In genomic region chr11:125102544-125102943, GRCh38 we compare ENCODE assay signal across 21 cellular contexts. TPM values are rescaled to one million over a fixed set of nuclear protein-coding genes. Genes with fewer than 3 reads are reported as not detected.
A peak's percentile ranks its signal among the peaks of the same experiment; 100 is the strongest.
DNase-seq lines count a peak whose midpoint lies in the region; ATAC-seq, FAIRE-seq and TF ChIP-seq lines count a peak whose summit lies in the region.
"Had no signal": no experiment of that assay in that cellular context is flagged by ENCODE, and none has a peak within 500 bp of the region (broad histone marks: within the 10 kb centered on the region; RNA-seq: fewer than 3 reads in every experiment).

No MANE protein-coding gene starts in this region.

- intact Hi-C loops in right lobe of liver (cut with DNase I) = no loop called here
- intact Hi-C loops in HepG2 (cut with micrococcal nuclease; ENCODE audit: unreplicated experiment) = no loop called here
- intact Hi-C loops in dendritic cell treated with granulocyte-macrophage colony-stimulating factor and Interleukin-4, amounts not matched to agents 40 ng/mL and 50 ng/mL, for 4 days (cut with micrococcal nuclease) = no loop called here
- intact Hi-C loops in CD8-positive, alpha-beta T cell (cut with DNase I, micrococcal nuclease) = no loop called here

- peaks cover 0 to 3% (median under 1%) of the 10 kb centered on the region in 4 donors for H3K36me3 ChIP-seq in right lobe of liver
- H3K36me3 ChIP-seq in HepG2 (replicated peaks in 1 of 2; ENCODE audit: control insufficient read depth in 1 of 2, insufficient read depth in 2 of 2, low read length in 2 of 2) = peaks cover 0 to 4% of the 10 kb centered on the region in 2 experiments; a peak in 1 of 5 replicates
- peaks cover 16% of the 10 kb centered on the region for H3K36me3 ChIP-seq in muscle layer of colon (ENCODE audit: insufficient read depth, low read length)
- H3K36me3 ChIP-seq in CD8-positive, alpha-beta T cell (ENCODE audit: insufficient read depth, low read length) = peaks cover 3% of the 10 kb centered on the region

- BruUV-seq in HepG2 (replicated peaks; lab: Mats Ljungman, UMichigan) = no TSS peak

- H3K9ac ChIP-seq in HepG2 (ENCODE audit: insufficient read depth, low read depth, low read length) (no peak overlapping the region), muscle layer of colon (ENCODE audit: low read length) (no peak overlapping the region)

- TF ChIP-seq POLR2A in right lobe of liver (IDR thresholded peaks at IDR 0.05) (no peak), HepG2 (IDR thresholded peaks at IDR 0.05; ENCODE audit: insufficient read depth in 1 of 2, low read depth in 2 of 2, low read length in 2 of 2) (no peak)

- H3K4me3 ChIP-seq in right lobe of liver (no peak overlapping the region), HepG2 (replicated peaks in 1 of 3; ENCODE audit: insufficient read depth in 1 of 3, low read depth in 2 of 3, low read length in 3 of 3) (no peak overlapping the region), muscle layer of colon (ENCODE audit: low read depth in 1 of 2, low read length in 2 of 2) (no peak overlapping the region)
- H3K4me3 ChIP-seq in CD8-positive, alpha-beta T cell (ENCODE audit: low read depth, low read length) = no peak overlapping the region

- POLR2A ChIA-PET in HepG2 (lab: Yijun Ruan, JAX) = no interaction called here
- POLR2A ChIA-PET in CD8-positive, alpha-beta T cell (lab: Charles Lee) = interaction anchor here (1.4 kb wide), 1 partner anchor 10 kb away, joined by 3 read pairs; no protein-coding TSS in a partner anchor

- CTCF ChIA-PET in HepG2 (lab: Yijun Ruan, JAX; ENCODE audit: low intra/inter-chr PET ratio, low total read pairs) = no interaction called here
- CTCF ChIA-PET in CD8-positive, alpha-beta T cell (lab: Charles Lee) = no interaction called here

- no peaks in the 10 kb centered on the region for H3K9me3 Mint-ChIP-seq in dendritic cell treated with granulocyte-macrophage colony-stimulating factor and Interleukin-4, amounts not matched to agents 40 ng/mL and 50 ng/mL, for 4 days
- no peaks in the 10 kb centered on the region for H3K9me3 Mint-ChIP-seq in CD8-positive, alpha-beta T cell
- H3K9me3 Mint-ChIP-seq: CD4-positive, alpha-beta T cell had no signal

- H3K36me3 Mint-ChIP-seq in dendritic cell treated with granulocyte-macrophage colony-stimulating factor and Interleukin-4, amounts not matched to agents 40 ng/mL and 50 ng/mL, for 4 days (ENCODE audit: low read depth) = peaks cover 45% of the 10 kb centered on the region
- H3K36me3 Mint-ChIP-seq in CD8-positive, alpha-beta T cell = peaks cover 57% of the 10 kb centered on the region

- H3K4me1 Mint-ChIP-seq in dendritic cell treated with granulocyte-macrophage colony-stimulating factor and Interleukin-4, amounts not matched to agents 40 ng/mL and 50 ng/mL, for 4 days (ENCODE audit: low read depth) = peaks cover 36% of the 10 kb centered on the region
- peaks cover 8% of the 10 kb centered on the region for H3K4me1 Mint-ChIP-seq in CD8-positive, alpha-beta T cell (ENCODE audit: low read depth)
- H3K4me1 Mint-ChIP-seq: B cell had no signal

- TF ChIP-seq RAD21 in HepG2 (CRISPR knock-in tag; IDR thresholded peaks at IDR 0.05) = no peak

- TF ChIP-seq EP300 in HepG2 (IDR thresholded peaks at IDR 0.05; ENCODE audit: low read depth in 2 of 2, low read length in 2 of 2) (no peak), HepG2 (CRISPR knock-in tag; IDR thresholded peaks at IDR 0.05; ENCODE audit: borderline replicate concordance) (no peak)

- in situ Hi-C loops in HepG2 (cut with HindIII; ENCODE audit: extremely low pct_ligation_motif_present, low pct_unique_long_range_greater_than_20kb) = no loop called here

- peak in 3 of 4 donors; percentile 27 to 59 (median 46) for ATAC-seq in right lobe of liver
- no peak for ATAC-seq in HepG2
- no peak for ATAC-seq in CD8-positive, alpha-beta T cell
- ATAC-seq: PC-3 had no signal

- no peaks in the 10 kb centered on the region for H4K20me1 ChIP-seq in HepG2 (ENCODE audit: insufficient read depth, low read length)

- no peaks in the 10 kb centered on the region for H3K79me2 ChIP-seq in HepG2 (ENCODE audit: insufficient read depth, low read length)

- TF ChIP-seq CTCF in right lobe of liver (IDR thresholded peaks at IDR 0.05) = no peak
- no peak for TF ChIP-seq CTCF in HepG2 (CRISPR knock-in tag; IDR thresholded peaks at IDR 0.05)
- no peak for TF ChIP-seq CTCF in CD8-positive, alpha-beta T cell (IDR thresholded peaks at IDR 0.05)

- no peak for FAIRE-seq in HepG2 (lab: Jason Lieb, UNC)
- FAIRE-seq: GM12892 had no signal

- H3K27ac ChIP-seq in right lobe of liver (no peak overlapping the region), HepG2 (ENCODE audit: extremely low read length, insufficient read depth, low read length) (no peak overlapping the region), muscle layer of colon (ENCODE audit: low read depth, low read length) (peak overlapping the region; percentile 79)
- no peak overlapping the region for H3K27ac ChIP-seq in CD8-positive, alpha-beta T cell (ENCODE audit: low read depth, low read length)
- H3K27ac ChIP-seq: RWPE1 had no signal

- WGBS in right lobe of liver (ENCODE audit: insufficient coverage, low coverage, low lambda C conversion rate, missing lambda C conversion rate) = 88% methylated on average over 3 of the region's 5 CpGs
- WGBS in HepG2 (ENCODE audit: low lambda C conversion rate) = 93% methylated on average over 5 of the region's 5 CpGs

- no peak overlapping the region for H2AFZ ChIP-seq in HepG2 (ENCODE audit: low read length)

- H3K4me2 ChIP-seq in HepG2 (ENCODE audit: low read depth, low read length) = no peak overlapping the region

- DNase-seq in right lobe of liver (no peak), HepG2 (ENCODE audit: low spot score) (no peak), occipital lobe (lab: John Stamatoyannopoulos, UW) (no peak), T-helper 9 cell (no peak), RKO (ENCODE audit: low spot score) (no peak)
- DNase-seq in CD8-positive, alpha-beta T cell = no peak
- DNase-seq: CD4-positive, alpha-beta T cell; DMS153; GF-D8; KBM-7; NCI-H1417; NCI-H187 treated with DMSO at 0.1 percent for 48 hours; NCI-H2227 treated with DMSO at 0.1 percent for 48 hours; NCI-H524; PC-3; SIG-M5 had no signal

- H3K9me3 ChIP-seq in right lobe of liver (no peaks in the 10 kb centered on the region), HepG2 (ENCODE audit: low read length) (no peaks in the 10 kb centered on the region), muscle layer of colon (ENCODE audit: low read length) (no peaks in the 10 kb centered on the region)
- H3K9me3 ChIP-seq in CD8-positive, alpha-beta T cell (ENCODE audit: low read length) = no peaks in the 10 kb centered on the region

- H3K4me1 ChIP-seq in right lobe of liver = no peaks in the 10 kb centered on the region
- H3K4me1 ChIP-seq in HepG2 (ENCODE audit: insufficient read depth, low read length) = no peaks in the 10 kb centered on the region
- peaks cover 29% of the 10 kb centered on the region for H3K4me1 ChIP-seq in muscle layer of colon (ENCODE audit: insufficient read depth, low read length)
- H3K4me1 ChIP-seq in CD8-positive, alpha-beta T cell (ENCODE audit: insufficient read depth, low read length) = no peaks in the 10 kb centered on the region

- H3K27me3 Mint-ChIP-seq in dendritic cell treated with granulocyte-macrophage colony-stimulating factor and Interleukin-4, amounts not matched to agents 40 ng/mL and 50 ng/mL, for 4 days = no peaks in the 10 kb centered on the region
- no peaks in the 10 kb centered on the region for H3K27me3 Mint-ChIP-seq in CD8-positive, alpha-beta T cell (ENCODE audit: low read depth)
- H3K27me3 Mint-ChIP-seq: B cell; CD4-positive, alpha-beta T cell had no signal

- no peaks in the 10 kb centered on the region for H3K27me3 ChIP-seq in right lobe of liver
- H3K27me3 ChIP-seq in HepG2 (ENCODE audit: control insufficient read depth in 1 of 2, insufficient read depth in 2 of 2, low read length in 2 of 2) = no peaks in the 10 kb centered on the region
- no peaks in the 10 kb centered on the region for H3K27me3 ChIP-seq in muscle layer of colon (ENCODE audit: control insufficient read depth in 1 of 2, insufficient read depth in 2 of 2, low read length in 2 of 2)
- H3K27me3 ChIP-seq in CD8-positive, alpha-beta T cell (ENCODE audit: insufficient read depth, low read length) = no peaks in the 10 kb centered on the region

- H3K4me3 Mint-ChIP-seq in dendritic cell treated with granulocyte-macrophage colony-stimulating factor and Interleukin-4, amounts not matched to agents 40 ng/mL and 50 ng/mL, for 4 days = no peak overlapping the region
- H3K4me3 Mint-ChIP-seq in CD8-positive, alpha-beta T cell = no peak overlapping the region
- H3K4me3 Mint-ChIP-seq: B cell; CD4-positive, alpha-beta T cell had no signal

- peak overlapping the region; percentile 3 for H3K27ac Mint-ChIP-seq in dendritic cell treated with granulocyte-macrophage colony-stimulating factor and Interleukin-4, amounts not matched to agents 40 ng/mL and 50 ng/mL, for 4 days
- H3K27ac Mint-ChIP-seq in CD8-positive, alpha-beta T cell = no peak overlapping the region
- H3K27ac Mint-ChIP-seq: B cell; CD4-positive, alpha-beta T cell had no signal

RNA-seq across cellular contexts. Expression of gene TMEM218, which starts 8.9 kb away (rescaled TPM):
- total RNA-seq in right lobe of liver (10 to 100 TPM in 4 of 6 experiments, 1 to 10 TPM in 2; 7.4 to 13.5 (median 10.5) TPM), HepG2 (2016; rRNA removed; fragmentation: Illumina TruSeq; extraction: Trizol) (14.0 and 14.2 TPM in 2 replicates), occipital lobe (23.9 TPM)
- total RNA-seq in HepG2 (2016; cell fraction: cytosol; rRNA removed; fragmentation: Illumina TruSeq; extraction: Trizol; ENCODE audit: low read depth) = 5.2 and 7.3 TPM in 2 replicates
- total RNA-seq in HepG2 (2016; cell fraction: insoluble cytoplasmic fraction; rRNA removed; fragmentation: Illumina TruSeq; extraction: Trizol) = 14.1 and 16.1 TPM in 2 replicates
- total RNA-seq in HepG2 (2016; cell fraction: membrane; rRNA removed; fragmentation: Illumina TruSeq; extraction: Trizol) = 11.0 and 12.9 TPM in 2 replicates
- total RNA-seq in HepG2 (2016; cell fraction: nucleus; rRNA removed; fragmentation: Illumina TruSeq; extraction: Trizol) = 11.0 and 11.8 TPM in 2 replicates
- polyA plus RNA-seq in HepG2 (2011; rRNA removed) = 10.0 and 11.8 TPM in 2 replicates
- polyA plus RNA-seq in HepG2 (2011; cell fraction: cytosol; rRNA removed) = 12.9 and 14.2 TPM in 2 replicates
- 12.0 TPM in 2 replicates for polyA plus RNA-seq in HepG2 (2011; cell fraction: nucleus; rRNA removed)
- 8.4 and 10.1 TPM in 2 replicates for polyA plus RNA-seq in HepG2 (2012)
- polyA plus RNA-seq in HepG2 (2016; cell fraction: cytosol; fragmentation: Illumina TruSeq; extraction: Trizol; ENCODE audit: low read depth) = 4.6 and 6.0 TPM in 2 replicates
- 12.6 and 16.7 TPM in 2 replicates for polyA plus RNA-seq in HepG2 (2016; cell fraction: insoluble cytoplasmic fraction; fragmentation: Illumina TruSeq; extraction: Trizol; ENCODE audit: low read depth)
- 7.0 and 10.1 TPM in 2 replicates for polyA plus RNA-seq in HepG2 (2016; cell fraction: membrane; fragmentation: Illumina TruSeq; extraction: Trizol; ENCODE audit: low read depth)
- polyA plus RNA-seq in HepG2 (2016; cell fraction: nucleus; fragmentation: Illumina TruSeq; extraction: Trizol; ENCODE audit: insufficient read depth, low read depth) = 16.2 and 19.0 TPM in 2 replicates
- polyA minus RNA-seq in HepG2 (2011; rRNA and poly(A)+ RNA removed; ENCODE audit: low replicate concordance) = 4.5 and 7.8 TPM in 2 replicates
- polyA minus RNA-seq in HepG2 (2011; cell fraction: cytosol; rRNA and poly(A)+ RNA removed) = 2.6 and 3.8 TPM in 2 replicates
- 8.1 and 9.7 TPM in 2 replicates for polyA minus RNA-seq in HepG2 (2011; cell fraction: nucleus; rRNA and poly(A)+ RNA removed)
- 1 to 10 TPM; 2.5 to 3.4 TPM for total RNA-seq in CD8-positive, alpha-beta T cell

RNA-seq across cellular contexts. Expression of gene SLC37A2, which starts 39.4 kb away (rescaled TPM):
- total RNA-seq in right lobe of liver = 10 to 100 TPM in 1 of 6 experiments, 1 to 10 TPM in 5; 3.4 to 14.2 (median 4.7) TPM
- 1.8 and 4.6 TPM in 2 replicates for total RNA-seq in HepG2 (2016; rRNA removed; fragmentation: Illumina TruSeq; extraction: Trizol)
- total RNA-seq in HepG2 (2016; cell fraction: cytosol; rRNA removed; fragmentation: Illumina TruSeq; extraction: Trizol; ENCODE audit: low read depth) = 0.30 and 0.53 TPM in 2 replicates
- 1.9 and 5.8 TPM in 2 replicates for total RNA-seq in HepG2 (2016; cell fraction: insoluble cytoplasmic fraction; rRNA removed; fragmentation: Illumina TruSeq; extraction: Trizol)
- 1.7 TPM in 2 replicates for total RNA-seq in HepG2 (2016; cell fraction: membrane; rRNA removed; fragmentation: Illumina TruSeq; extraction: Trizol)
- total RNA-seq in HepG2 (2016; cell fraction: nucleus; rRNA removed; fragmentation: Illumina TruSeq; extraction: Trizol) = 5.8 and 6.3 TPM in 2 replicates
- 3.8 and 7.1 TPM in 2 replicates for polyA plus RNA-seq in HepG2 (2011; rRNA removed)
- polyA plus RNA-seq in HepG2 (2011; cell fraction: cytosol; rRNA removed) = 3.3 and 6.2 TPM in 2 replicates
- 9.4 and 27.0 TPM in 2 replicates for polyA plus RNA-seq in HepG2 (2011; cell fraction: nucleus; rRNA removed)
- 1.3 and 1.8 TPM in 2 replicates for polyA plus RNA-seq in HepG2 (2012)
- polyA plus RNA-seq in HepG2 (2016; cell fraction: cytosol; fragmentation: Illumina TruSeq; extraction: Trizol; ENCODE audit: low read depth) = 0.51 and 0.58 TPM in 2 replicates
- polyA plus RNA-seq in HepG2 (2016; cell fraction: insoluble cytoplasmic fraction; fragmentation: Illumina TruSeq; extraction: Trizol; ENCODE audit: low read depth) = 1.9 and 2.2 TPM in 2 replicates
- 0.93 and 1.1 TPM in 2 replicates for polyA plus RNA-seq in HepG2 (2016; cell fraction: membrane; fragmentation: Illumina TruSeq; extraction: Trizol; ENCODE audit: low read depth)
- polyA plus RNA-seq in HepG2 (2016; cell fraction: nucleus; fragmentation: Illumina TruSeq; extraction: Trizol; ENCODE audit: insufficient read depth, low read depth) = 8.4 and 9.8 TPM in 2 replicates
- polyA minus RNA-seq in HepG2 (2011; rRNA and poly(A)+ RNA removed; ENCODE audit: low replicate concordance) = 0.26 and 16.3 TPM in 2 replicates
- 2.0 and 4.0 TPM in 2 replicates for polyA minus RNA-seq in HepG2 (2011; cell fraction: cytosol; rRNA and poly(A)+ RNA removed)
- polyA minus RNA-seq in HepG2 (2011; cell fraction: nucleus; rRNA and poly(A)+ RNA removed) = 2.7 and 5.3 TPM in 2 replicates
- total RNA-seq in occipital lobe = 3.4 TPM
- total RNA-seq in CD8-positive, alpha-beta T cell = under 1 TPM in 1 of 2 experiments, not detected in 1; 0.16 TPM

Comparison
In these comparisons a context has a peak if more than half of its experiments do, and no peak if none do; other contexts are left out.
1. ATAC-seq: peak in right lobe of liver (3 of 4); none in HepG2 (single experiment) and CD8-positive, alpha-beta T cell (single experiment).